ENCODE assay signal across 39 cellular contexts in genomic region chr4:38735870-38736269, GRCh38. TPM values are rescaled to one million over a fixed set of nuclear protein-coding genes. Genes with fewer than 3 reads are reported as not detected.
"Had no signal": no experiment of that assay in that cellular context is flagged by ENCODE, and none has a peak within 500 bp of the region (broad histone marks: within the 10 kb centered on the region; RNA-seq: fewer than 3 reads in every experiment).

No MANE protein-coding gene starts in this region.

- H3K4me2 ChIP-seq: KMS-11 had no signal

- H3K27ac ChIP-seq: KMS-11 had no signal

- H3K9me3 ChIP-seq: MG63 had no signal

- H3K27me3 ChIP-seq: MG63 had no signal

- DNase-seq: Karpas-422, Kasumi-1, KG1, MG63, MM.1S, MV-4-11, NCI-H1048, NCI-H1092, NCI-H1092 treated with DMSO at 0.1 percent for 48 hours, NCI-H1105, NCI-H1105 treated with DMSO at 0.1 percent for 48 hours, NCI-H1417, NCI-H1417 treated with DMSO at 0.1 percent for 48 hours, NCI-H1436, NCI-H1436 treated with DMSO at 0.1 percent for 48 hours, NCI-H146, NCI-H1694, NCI-H1694 treated with DMSO at 0.1 percent for 48 hours, NCI-H187, NCI-H187 treated with DMSO at 0.1 percent for 48 hours, NCI-H1930, NCI-H2029, NCI-H2029 treated with DMSO at 0.1 percent for 48 hours, NCI-H2081, NCI-H2081 treated with DMSO at 0.1 percent for 48 hours, NCI-H2107, NCI-H2171, NCI-H2171 treated with DMSO at 0.1 percent for 48 hours, NCI-H2227 treated with DMSO at 0.1 percent for 48 hours, NCI-H226, NCI-H345, NCI-H446, NCI-H446 treated with DMSO at 0.1 percent for 48 hours, NCI-H510A had no signal

- H3K36me3 ChIP-seq: MG63 had no signal

- H3K9ac ChIP-seq: KMS-11 had no signal

- H3K4me3 ChIP-seq: MG63 had no signal

RNA-seq across cellular contexts. Expression of gene TLR10, which starts 46.9 kb away (rescaled TPM):
- total RNA-seq: LHCN-M2, M059J, MCF 10A, NCI-H460 had no signal
